16 cellular contexts compared by ENCODE assay signal in the genomic region with DNA sequence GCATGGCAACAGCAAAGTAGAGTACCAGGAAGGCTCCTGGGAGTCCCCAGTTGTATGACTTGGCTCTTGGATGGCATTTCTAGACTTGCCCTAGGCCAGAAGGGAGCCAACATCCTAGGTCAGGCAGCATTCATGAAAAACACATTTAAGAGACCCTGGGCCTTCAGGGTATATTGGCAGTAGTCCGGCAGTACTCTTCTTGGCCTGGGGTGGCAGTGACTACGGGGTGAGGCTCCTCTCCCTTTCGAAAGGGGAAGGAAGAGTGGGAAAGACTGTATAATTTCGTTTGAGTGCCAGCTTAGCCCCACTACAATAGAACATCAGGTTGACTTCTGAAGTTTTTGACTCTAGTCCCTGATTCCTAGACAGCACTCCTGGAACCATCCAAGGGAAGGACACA.
"Had no signal": no experiment of that assay in that cellular context is flagged by ENCODE, and none has a peak within 500 bp of the region (broad histone marks: within the 10 kb centered on the region; RNA-seq: fewer than 3 reads in every experiment).

No MANE protein-coding gene starts in this region.

- H3K27me3 ChIP-seq: esophagus squamous epithelium, stomach had no signal

- H3K27ac Mint-ChIP-seq: dendritic cell treated with granulocyte-macrophage colony-stimulating factor and Interleukin-4, amounts not matched to agents 40 ng/mL and 50 ng/mL, for 4 days; effector memory CD8-positive, alpha-beta T cell; naive thymus-derived CD8-positive, alpha-beta T cell; type B pancreatic cell had no signal

- H3K36me3 ChIP-seq: esophagus squamous epithelium, stomach, thoracic aorta had no signal

- H3K4me3 ChIP-seq: esophagus squamous epithelium, mucosa of descending colon, stomach, thoracic aorta had no signal

- FAIRE-seq: colon, small intestine, urothelium cell line had no signal

- H3K27ac ChIP-seq: esophagus squamous epithelium, stomach, thoracic aorta had no signal

- H3K4me1 Mint-ChIP-seq: naive thymus-derived CD8-positive, alpha-beta T cell had no signal

- H3K4me3 Mint-ChIP-seq: dendritic cell treated with granulocyte-macrophage colony-stimulating factor and Interleukin-4, amounts not matched to agents 40 ng/mL and 50 ng/mL, for 4 days; effector memory CD8-positive, alpha-beta T cell; naive thymus-derived CD8-positive, alpha-beta T cell; type B pancreatic cell had no signal

- ATAC-seq: effector memory CD8-positive, alpha-beta T cell; mucosa of descending colon; naive thymus-derived CD8-positive, alpha-beta T cell; right cardiac atrium had no signal

- H3K27me3 Mint-ChIP-seq: dendritic cell treated with granulocyte-macrophage colony-stimulating factor and Interleukin-4, amounts not matched to agents 40 ng/mL and 50 ng/mL, for 4 days; effector memory CD8-positive, alpha-beta T cell; naive thymus-derived CD8-positive, alpha-beta T cell had no signal

- H3K4me1 ChIP-seq: esophagus squamous epithelium, stomach had no signal

- DNase-seq: effector memory CD8-positive, alpha-beta T cell; esophagus squamous epithelium; foreskin fibroblast; mucosa of descending colon; naive thymus-derived CD8-positive, alpha-beta T cell; right cardiac atrium; small intestine; stimulated activated CD4-positive, alpha-beta T cell treated with anti-CD3 and anti-CD28 coated beads, Interleukin-12 subunit alpha, Interleukin-12 subunit beta, amount 100 ng/mL, for 4 hours; stimulated activated naive CD4-positive, alpha-beta T cell; stomach; substantia nigra had no signal

- H3K36me3 Mint-ChIP-seq: naive thymus-derived CD8-positive, alpha-beta T cell; type B pancreatic cell had no signal
